In genomic region chr5:154421868-154422267, GRCh38 we compare ENCODE assay signal across 10 cellular contexts. TPM values are rescaled to one million over a fixed set of nuclear protein-coding genes. Genes with fewer than 3 reads are reported as not detected.
DNase-seq lines count a peak whose midpoint lies in the region; ATAC-seq and TF ChIP-seq lines count a peak whose summit lies in the region.
"Had no signal": no experiment of that assay in that cellular context is flagged by ENCODE, and none has a peak within 500 bp of the region (broad histone marks: within the 10 kb centered on the region; RNA-seq: fewer than 3 reads in every experiment).

No MANE protein-coding gene starts in this region.

- peak; percentile 30 for TF ChIP-seq CTCF in osteocyte (IDR thresholded peaks at IDR 0.05)

- no peak overlapping the region for H3K4me3 Mint-ChIP-seq in activated CD4-positive, alpha-beta memory T cell treated with anti-CD3 and anti-CD28 coated beads for 36 hours
- no peak overlapping the region for H3K4me3 Mint-ChIP-seq in activated CD4-positive, alpha-beta memory T cell treated with anti-CD3 and anti-CD28 coated beads, Interleukin-2, amount 10 ng/mL, durations not matched to agents 7 days and 5 days
- H3K4me3 Mint-ChIP-seq in osteocyte (ENCODE audit: unreplicated experiment): no peak overlapping the region
- H3K4me3 Mint-ChIP-seq: activated naive CD4-positive, alpha-beta T cell treated with anti-CD3 and anti-CD28 coated beads, Interleukin-2, amount 50 U/mL, for 24 hours had no signal

- H3K4me1 Mint-ChIP-seq in activated CD4-positive, alpha-beta memory T cell treated with anti-CD3 and anti-CD28 coated beads for 36 hours (ENCODE audit: low read depth): peaks cover 2% of the 10 kb centered on the region
- peaks cover 5% of the 10 kb centered on the region for H3K4me1 Mint-ChIP-seq in activated CD4-positive, alpha-beta memory T cell treated with anti-CD3 and anti-CD28 coated beads, Interleukin-2, amount 10 ng/mL, durations not matched to agents 7 days and 5 days
- no peaks in the 10 kb centered on the region for H3K4me1 Mint-ChIP-seq in osteocyte (ENCODE audit: unreplicated experiment)

- CTCF ChIA-PET in activated CD4-positive, alpha-beta memory T cell treated with anti-CD3 and anti-CD28 coated beads for 36 hours (lab: Charles Lee): interaction anchor here (0.8 to 1.1 kb wide), 2 partner anchors 11 to 122 kb away, joined by 3 to 5 read pairs; no protein-coding TSS in a partner anchor
- CTCF ChIA-PET in activated CD4-positive, alpha-beta memory T cell treated with anti-CD3 and anti-CD28 coated beads, Interleukin-2, amount 10 ng/mL, durations not matched to agents 7 days and 5 days (lab: Charles Lee): interaction anchor here (0.8 to 2.4 kb wide), 4 partner anchors 9 to 177 kb away, joined by 3 to 11 read pairs (median 6); no protein-coding TSS in a partner anchor

- peak; percentile 27 for DNase-seq in activated CD4-positive, alpha-beta memory T cell treated with anti-CD3 and anti-CD28 coated beads for 36 hours
- no peak for DNase-seq in activated CD4-positive, alpha-beta memory T cell treated with anti-CD3 and anti-CD28 coated beads, Interleukin-2, amount 10 ng/mL, durations not matched to agents 7 days and 5 days
- peak; percentile 20 for DNase-seq in LHCN-M2 (ENCODE audit: low read depth)
- peak; percentile 18 for DNase-seq in cerebellar cortex (ENCODE audit: low spot score)
- peak; percentile 32 for DNase-seq in osteocyte (ENCODE audit: extremely low spot score, unreplicated experiment)
- no peak for DNase-seq in T-helper 1 cell
- no peak for DNase-seq in hippocampal formation (lab: John Stamatoyannopoulos, UW)

- POLR2A ChIA-PET in activated CD4-positive, alpha-beta memory T cell treated with anti-CD3 and anti-CD28 coated beads for 36 hours (lab: Charles Lee): no interaction called here
- POLR2A ChIA-PET in activated CD4-positive, alpha-beta memory T cell treated with anti-CD3 and anti-CD28 coated beads, Interleukin-2, amount 10 ng/mL, durations not matched to agents 7 days and 5 days (lab: Charles Lee): no interaction called here

- peaks cover 29% of the 10 kb centered on the region for H3K36me3 Mint-ChIP-seq in activated CD4-positive, alpha-beta memory T cell treated with anti-CD3 and anti-CD28 coated beads for 36 hours
- peaks cover 41% of the 10 kb centered on the region for H3K36me3 Mint-ChIP-seq in activated CD4-positive, alpha-beta memory T cell treated with anti-CD3 and anti-CD28 coated beads, Interleukin-2, amount 10 ng/mL, durations not matched to agents 7 days and 5 days (ENCODE audit: low read depth)
- peaks cover 47% of the 10 kb centered on the region for H3K36me3 Mint-ChIP-seq in osteocyte (ENCODE audit: unreplicated experiment)

- no peak overlapping the region for H3K27ac Mint-ChIP-seq in activated CD4-positive, alpha-beta memory T cell treated with anti-CD3 and anti-CD28 coated beads for 36 hours
- H3K27ac Mint-ChIP-seq in activated CD4-positive, alpha-beta memory T cell treated with anti-CD3 and anti-CD28 coated beads, Interleukin-2, amount 10 ng/mL, durations not matched to agents 7 days and 5 days: no peak overlapping the region
- H3K27ac Mint-ChIP-seq in osteocyte (ENCODE audit: unreplicated experiment): no peak overlapping the region
- H3K27ac Mint-ChIP-seq: activated naive CD4-positive, alpha-beta T cell treated with anti-CD3 and anti-CD28 coated beads, Interleukin-2, amount 50 U/mL, for 24 hours had no signal

- intact Hi-C loops in activated CD4-positive, alpha-beta memory T cell treated with anti-CD3 and anti-CD28 coated beads for 36 hours (cut with micrococcal nuclease): no loop called here

- peaks cover 10% of the 10 kb centered on the region for H3K9me3 Mint-ChIP-seq in activated CD4-positive, alpha-beta memory T cell treated with anti-CD3 and anti-CD28 coated beads for 36 hours
- no peaks in the 10 kb centered on the region for H3K9me3 Mint-ChIP-seq in activated CD4-positive, alpha-beta memory T cell treated with anti-CD3 and anti-CD28 coated beads, Interleukin-2, amount 10 ng/mL, durations not matched to agents 7 days and 5 days
- H3K9me3 Mint-ChIP-seq in osteocyte (ENCODE audit: unreplicated experiment): peaks cover 15% of the 10 kb centered on the region

- ATAC-seq in GM21576 (IDR thresholded peaks at IDR 0.05; ENCODE audit: unreplicated experiment): no peak

- no peaks in the 10 kb centered on the region for H3K27me3 Mint-ChIP-seq in activated CD4-positive, alpha-beta memory T cell treated with anti-CD3 and anti-CD28 coated beads for 36 hours
- no peaks in the 10 kb centered on the region for H3K27me3 Mint-ChIP-seq in activated CD4-positive, alpha-beta memory T cell treated with anti-CD3 and anti-CD28 coated beads, Interleukin-2, amount 10 ng/mL, durations not matched to agents 7 days and 5 days
- no peaks in the 10 kb centered on the region for H3K27me3 Mint-ChIP-seq in osteocyte (ENCODE audit: unreplicated experiment)
- H3K27me3 Mint-ChIP-seq: activated naive CD4-positive, alpha-beta T cell treated with anti-CD3 and anti-CD28 coated beads, Interleukin-2, amount 50 U/mL, for 24 hours had no signal

RNA-seq across cellular contexts. Expression of gene SAP30L, which starts 23.9 kb away (rescaled TPM):
- 10 to 100 TPM; 32.0 to 34.2 TPM for total RNA-seq in activated CD4-positive, alpha-beta memory T cell treated with anti-CD3 and anti-CD28 coated beads for 36 hours
- 10 to 100 TPM; 42.6 to 46.6 TPM for total RNA-seq in activated CD4-positive, alpha-beta memory T cell treated with anti-CD3 and anti-CD28 coated beads, Interleukin-2, amount 10 ng/mL, durations not matched to agents 7 days and 5 days
- total RNA-seq in LHCN-M2 (2014; rRNA removed) (17.3 and 19.3 TPM in 2 replicates), osteocyte (45.9 and 53.2 TPM in 2 replicates)
- 29.8 TPM for polyA plus RNA-seq in LHCN-M2 (2012)

RNA-seq across cellular contexts. Expression of gene HAND1, which starts 56.2 kb away (rescaled TPM):
- total RNA-seq in activated CD4-positive, alpha-beta memory T cell treated with anti-CD3 and anti-CD28 coated beads for 36 hours: not detected
- total RNA-seq in activated CD4-positive, alpha-beta memory T cell treated with anti-CD3 and anti-CD28 coated beads, Interleukin-2, amount 10 ng/mL, durations not matched to agents 7 days and 5 days: not detected
- not detected in 2 replicates for total RNA-seq in LHCN-M2 (2014; rRNA removed)
- polyA plus RNA-seq in LHCN-M2 (2012): not detected
- not detected in 2 replicates for total RNA-seq in osteocyte
- total RNA-seq: vagina had no signal

Comparison
In these comparisons a context has a peak if more than half of its experiments do, and no peak if none do; other contexts are left out.
1. DNase-seq: peak in activated CD4-positive, alpha-beta memory T cell treated with anti-CD3 and anti-CD28 coated beads for 36 hours (single experiment), LHCN-M2 (single experiment), cerebellar cortex (single experiment) and osteocyte (single experiment); none in activated CD4-positive, alpha-beta memory T cell treated with anti-CD3 and anti-CD28 coated beads, Interleukin-2, amount 10 ng/mL, durations not matched to agents 7 days and 5 days (single experiment), T-helper 1 cell (0 of 5) and hippocampal formation (0 of 2).